Comparison of ENCODE assay signal across 20 cellular contexts in the genomic region with DNA sequence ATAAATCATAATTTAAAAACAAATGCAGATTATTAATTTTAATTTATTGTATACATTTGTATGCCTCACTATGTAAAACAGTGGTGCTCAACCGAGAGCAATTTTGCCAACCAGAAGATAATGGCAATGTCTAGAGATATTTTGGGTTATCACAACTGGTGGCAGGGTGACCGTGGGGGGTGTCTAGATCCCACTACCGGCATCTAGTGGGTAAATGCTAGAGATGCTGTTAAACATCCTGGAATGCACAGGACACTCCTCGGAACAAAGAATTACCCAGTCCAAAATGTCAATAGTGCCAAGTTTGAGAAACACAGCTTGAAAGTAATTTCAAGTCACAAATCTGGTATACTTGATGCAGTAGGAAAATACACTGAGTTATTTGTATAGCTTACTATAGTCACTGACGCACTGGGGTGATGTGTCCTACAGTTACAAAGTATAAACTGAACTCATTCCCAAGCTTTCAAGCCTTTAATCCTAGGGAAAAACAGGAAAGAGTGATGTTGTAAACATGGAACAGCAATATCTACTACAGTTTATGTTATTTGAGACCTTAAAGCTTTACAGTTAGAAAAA.
"Had no signal": no experiment of that assay in that cellular context is flagged by ENCODE, and none has a peak within 500 bp of the region (broad histone marks: within the 10 kb centered on the region; RNA-seq: fewer than 3 reads in every experiment).

No MANE protein-coding gene starts in this region.

- H3K4me1 Mint-ChIP-seq: nephron progenitor cell had no signal

- H3K9me3 Mint-ChIP-seq: activated T-cell treated with anti-CD3 and anti-CD28 coated beads, Interleukin-2, amount 50 U/mL, for 24 hours; nephron progenitor cell; stimulated activated naive CD8-positive, alpha-beta T cell treated with anti-CD3 and anti-CD28 coated beads, Interleukin-15, Interleukin-2, amounts not matched to agents 100 ng/mL and 50 ng/mL, for 24 hours had no signal

- H3K27ac ChIP-seq: dorsolateral prefrontal cortex, foreskin keratinocyte, left ventricle myocardium inferior, sigmoid colon, upper lobe of right lung had no signal

- FAIRE-seq: bronchial epithelial cell, endometrium, keratinocyte had no signal

- H3K4me3 Mint-ChIP-seq: activated naive CD8-positive, alpha-beta T cell; activated T-cell treated with anti-CD3 and anti-CD28 coated beads, Interleukin-2, amount 50 U/mL, for 24 hours; nephron progenitor cell; stimulated activated naive CD8-positive, alpha-beta T cell treated with anti-CD3 and anti-CD28 coated beads, Interleukin-15, Interleukin-2, amounts not matched to agents 100 ng/mL and 50 ng/mL, for 24 hours had no signal

- H3K27ac Mint-ChIP-seq: activated naive CD8-positive, alpha-beta T cell; activated T-cell treated with anti-CD3 and anti-CD28 coated beads, Interleukin-2, amount 50 U/mL, for 24 hours; nephron progenitor cell; stimulated activated naive CD8-positive, alpha-beta T cell treated with anti-CD3 and anti-CD28 coated beads, Interleukin-15, Interleukin-2, amounts not matched to agents 100 ng/mL and 50 ng/mL, for 24 hours had no signal

- H3K4me1 ChIP-seq: foreskin keratinocyte, left ventricle myocardium inferior, sigmoid colon, upper lobe of right lung had no signal

- H3K4me3 ChIP-seq: dorsolateral prefrontal cortex, left ventricle myocardium inferior, sigmoid colon, upper lobe of right lung had no signal

- H3K27me3 ChIP-seq: dorsolateral prefrontal cortex, foreskin keratinocyte, sigmoid colon, upper lobe of right lung had no signal

- DNase-seq: activated CD4-positive, alpha-beta T cell treated with anti-CD3 and anti-CD28 coated beads, Interleukin-2, amount 50 U/mL, for 4 hours; activated gamma-delta T cell; activated T-cell treated with anti-CD3 and anti-CD28 coated beads, Interleukin-2, amount 50 U/mL, for 24 hours; dorsolateral prefrontal cortex; foreskin keratinocyte; head of caudate nucleus; left ventricle myocardium inferior; nephron progenitor cell; sigmoid colon; stimulated activated CD4-positive, alpha-beta T cell treated with anti-CD3 and anti-CD28 coated beads, Interleukin-12 subunit alpha, Interleukin-12 subunit beta, amount 100 ng/mL, for 4 hours; stimulated activated CD4-positive, alpha-beta T cell treated with anti-CD3 and anti-CD28 coated beads, Interleukin-4, amount 100 ng/mL, for 1 hour; T-helper 2 cell; upper lobe of right lung had no signal

- H3K27me3 Mint-ChIP-seq: activated naive CD8-positive, alpha-beta T cell; activated T-cell treated with anti-CD3 and anti-CD28 coated beads, Interleukin-2, amount 50 U/mL, for 24 hours; stimulated activated naive CD8-positive, alpha-beta T cell treated with anti-CD3 and anti-CD28 coated beads, Interleukin-15, Interleukin-2, amounts not matched to agents 100 ng/mL and 50 ng/mL, for 24 hours had no signal

- H3K36me3 ChIP-seq: left ventricle myocardium inferior, sigmoid colon, upper lobe of right lung had no signal

- H3K36me3 Mint-ChIP-seq: activated naive CD8-positive, alpha-beta T cell had no signal

- ATAC-seq: activated CD4-positive, CD25-positive, alpha-beta regulatory T cell treated with anti-CD3 and anti-CD28 coated beads, Interleukin-2, amount 50 U/mL, for 24 hours; esophagus mucosa; foreskin keratinocyte; upper lobe of right lung had no signal
